Comparison of ENCODE assay signal across 31 cellular contexts in genomic region chr11:77270921-77271320, GRCh38. TPM values are rescaled to one million over a fixed set of nuclear protein-coding genes. Genes with fewer than 3 reads are reported as not detected.
"Had no signal": no experiment of that assay in that cellular context is flagged by ENCODE, and none has a peak within 500 bp of the region (broad histone marks: within the 10 kb centered on the region; RNA-seq: fewer than 3 reads in every experiment).

No MANE protein-coding gene starts in this region.

- H3K4me3 Mint-ChIP-seq: stimulated activated effector memory CD8-positive, alpha-beta T cell treated with anti-CD3 and anti-CD28 coated beads, Interleukin-12 subunit alpha, Interleukin-12 subunit beta, amount 100 ng/mL, for 72 hours; stimulated activated memory B cell treated with anti-CD40 and anti-IgM and Interleukin-4, amounts not matched to agents 10 μg/mL and 1 μg/mL and 100 μg/mL, for 72 hours; stimulated activated naive B cell treated with anti-CD40 and anti-IgM and Interleukin-4, amounts not matched to agents 10 μg/mL and 1 μg/mL and 100 μg/mL, for 72 hours; stimulated activated naive CD8-positive, alpha-beta T cell treated with anti-CD3 and anti-CD28 coated beads, Interleukin-15, amount 100 ng/mL, for 72 hours; stimulated activated naive CD8-positive, alpha-beta T cell treated with anti-CD3 and anti-CD28 coated beads, Interleukin-15, Interleukin-2, amounts not matched to agents 100 ng/mL and 50 ng/mL, for 24 hours; type B pancreatic cell had no signal

- H3K36me3 Mint-ChIP-seq: stimulated activated effector memory CD8-positive, alpha-beta T cell treated with anti-CD3 and anti-CD28 coated beads, Interleukin-12 subunit alpha, Interleukin-12 subunit beta, amount 100 ng/mL, for 72 hours; stimulated activated memory B cell treated with anti-CD40 and anti-IgM and Interleukin-4, amounts not matched to agents 10 μg/mL and 1 μg/mL and 100 μg/mL, for 72 hours; stimulated activated naive B cell treated with anti-CD40 and anti-IgM and Interleukin-4, amounts not matched to agents 10 μg/mL and 1 μg/mL and 100 μg/mL, for 72 hours; type B pancreatic cell had no signal

- H3K27me3 ChIP-seq: stomach, suprapubic skin, testis, thyroid gland, tibial artery, tibial nerve, transverse colon, upper lobe of left lung, upper lobe of right lung, uterus, vagina had no signal

- H3K27me3 Mint-ChIP-seq: stimulated activated naive CD8-positive, alpha-beta T cell treated with anti-CD3 and anti-CD28 coated beads, Interleukin-15, amount 100 ng/mL, for 72 hours; type B pancreatic cell had no signal

- H3K4me1 ChIP-seq: stomach, suprapubic skin, testis, thyroid gland, tibial artery, tibial nerve, transverse colon, upper lobe of left lung, upper lobe of right lung, uterus, vagina had no signal

- H3K4me3 ChIP-seq: stomach, suprapubic skin, testis, thoracic aorta, thyroid gland, tibial artery, tibial nerve, transverse colon, upper lobe of left lung, upper lobe of right lung, uterus, vagina had no signal

- DNase-seq: stimulated activated CD4-positive, alpha-beta T cell treated with anti-CD3 and anti-CD28 coated beads, Interleukin-2, amount 100 ng/mL, for 24 hours; stimulated activated CD4-positive, alpha-beta T cell treated with anti-CD3 and anti-CD28 coated beads, Interleukin-2, amount 100 ng/mL, for 48 hours; stimulated activated CD4-positive, alpha-beta T cell treated with anti-CD3 and anti-CD28 coated beads, Interleukin-4, amount 100 ng/mL, for 1 hour; stimulated activated CD4-positive, alpha-beta T cell treated with anti-CD3 and anti-CD28 coated beads, Interleukin-4, amount 100 ng/mL, for 24 hours; stimulated activated CD4-positive, alpha-beta T cell treated with anti-CD3 and anti-CD28 coated beads, Interleukin-4, amount 100 ng/mL, for 4 hours; stimulated activated CD8-positive, alpha-beta memory T cell treated with anti-CD3 and anti-CD28 coated beads, Interleukin-4, amount 100 ng/mL, for 48 hours; stimulated activated naive B cell treated with anti-CD40 and anti-IgM and Interleukin-4, amounts not matched to agents 10 μg/mL and 1 μg/mL and 100 μg/mL, for 72 hours; stimulated activated naive CD4-positive, alpha-beta T cell; stimulated activated naive CD4-positive, alpha-beta T cell treated with Interleukin-2 at 50 U/mL for 16 hours; stimulated activated naive CD8-positive, alpha-beta T cell treated with anti-CD3 and anti-CD28 coated beads, Interleukin-15, amount 100 ng/mL, for 72 hours; stimulated activated naive CD8-positive, alpha-beta T cell treated with anti-CD3 and anti-CD28 coated beads, Interleukin-15, Interleukin-2, amounts not matched to agents 100 U/mL and 50 U/mL, for 24 hours; stomach; substantia nigra; testis; thyroid gland; tibial artery; transverse colon; upper lobe of left lung; upper lobe of right lung; uterus had no signal

- ATAC-seq: stimulated activated effector memory CD8-positive, alpha-beta T cell treated with anti-CD3 and anti-CD28 coated beads, Interleukin-12 subunit alpha, Interleukin-12 subunit beta, amount 100 ng/mL, for 72 hours; stimulated activated memory B cell treated with anti-CD40 and anti-IgM and Interleukin-4, amounts not matched to agents 10 μg/mL and 1 μg/mL and 100 μg/mL, for 72 hours; stimulated activated naive B cell treated with anti-CD40 and anti-IgM and Interleukin-4, amounts not matched to agents 10 μg/mL and 1 μg/mL and 100 μg/mL, for 72 hours; stimulated activated naive CD8-positive, alpha-beta T cell treated with anti-CD3 and anti-CD28 coated beads, Interleukin-15, amount 100 ng/mL, for 72 hours; stimulated activated naive CD8-positive, alpha-beta T cell treated with anti-CD3 and anti-CD28 coated beads, Interleukin-15, Interleukin-2, amounts not matched to agents 100 U/mL and 50 U/mL, for 24 hours; upper lobe of right lung had no signal

- H3K27ac Mint-ChIP-seq: stimulated activated effector memory CD8-positive, alpha-beta T cell treated with anti-CD3 and anti-CD28 coated beads, Interleukin-12 subunit alpha, Interleukin-12 subunit beta, amount 100 ng/mL, for 72 hours; stimulated activated memory B cell treated with anti-CD40 and anti-IgM and Interleukin-4, amounts not matched to agents 10 μg/mL and 1 μg/mL and 100 μg/mL, for 72 hours; stimulated activated naive B cell treated with anti-CD40 and anti-IgM and Interleukin-4, amounts not matched to agents 10 μg/mL and 1 μg/mL and 100 μg/mL, for 72 hours; stimulated activated naive CD8-positive, alpha-beta T cell treated with anti-CD3 and anti-CD28 coated beads, Interleukin-15, amount 100 ng/mL, for 72 hours; stimulated activated naive CD8-positive, alpha-beta T cell treated with anti-CD3 and anti-CD28 coated beads, Interleukin-15, Interleukin-2, amounts not matched to agents 100 ng/mL and 50 ng/mL, for 24 hours; type B pancreatic cell had no signal

- H3K36me3 ChIP-seq: stomach, suprapubic skin, thoracic aorta, thyroid gland, tibial artery, tibial nerve, transverse colon, upper lobe of left lung, upper lobe of right lung, uterus, vagina had no signal

- H3K4me1 Mint-ChIP-seq: stimulated activated effector memory CD8-positive, alpha-beta T cell treated with anti-CD3 and anti-CD28 coated beads, Interleukin-12 subunit alpha, Interleukin-12 subunit beta, amount 100 ng/mL, for 72 hours; stimulated activated memory B cell treated with anti-CD40 and anti-IgM and Interleukin-4, amounts not matched to agents 10 μg/mL and 1 μg/mL and 100 μg/mL, for 72 hours; stimulated activated naive B cell treated with anti-CD40 and anti-IgM and Interleukin-4, amounts not matched to agents 10 μg/mL and 1 μg/mL and 100 μg/mL, for 72 hours had no signal

- H3K27ac ChIP-seq: stomach, suprapubic skin, testis, thoracic aorta, thyroid gland, tibial artery, tibial nerve, transverse colon, upper lobe of left lung, upper lobe of right lung, uterus, vagina had no signal

- H3K9me3 Mint-ChIP-seq: stimulated activated effector memory CD8-positive, alpha-beta T cell treated with anti-CD3 and anti-CD28 coated beads, Interleukin-12 subunit alpha, Interleukin-12 subunit beta, amount 100 ng/mL, for 72 hours; stimulated activated memory B cell treated with anti-CD40 and anti-IgM and Interleukin-4, amounts not matched to agents 10 μg/mL and 1 μg/mL and 100 μg/mL, for 72 hours; stimulated activated naive CD8-positive, alpha-beta T cell treated with anti-CD3 and anti-CD28 coated beads, Interleukin-15, amount 100 ng/mL, for 72 hours; stimulated activated naive CD8-positive, alpha-beta T cell treated with anti-CD3 and anti-CD28 coated beads, Interleukin-15, Interleukin-2, amounts not matched to agents 100 ng/mL and 50 ng/mL, for 24 hours; type B pancreatic cell had no signal

- H3K9me3 ChIP-seq: stomach, suprapubic skin, testis, thoracic aorta, thyroid gland, tibial artery, tibial nerve, transverse colon, upper lobe of left lung, upper lobe of right lung, uterus, vagina had no signal

RNA-seq across cellular contexts. Expression of gene GDPD4, which starts 30.6 kb away (rescaled TPM):
- total RNA-seq: stomach, subcutaneous adipose tissue, suprapubic skin, temporal lobe, thoracic aorta, tibial nerve, transverse colon, upper lobe of left lung, upper lobe of right lung, urinary bladder, vagina had no signal
- polyA plus RNA-seq: urinary bladder had no signal
